In the genomic region with DNA sequence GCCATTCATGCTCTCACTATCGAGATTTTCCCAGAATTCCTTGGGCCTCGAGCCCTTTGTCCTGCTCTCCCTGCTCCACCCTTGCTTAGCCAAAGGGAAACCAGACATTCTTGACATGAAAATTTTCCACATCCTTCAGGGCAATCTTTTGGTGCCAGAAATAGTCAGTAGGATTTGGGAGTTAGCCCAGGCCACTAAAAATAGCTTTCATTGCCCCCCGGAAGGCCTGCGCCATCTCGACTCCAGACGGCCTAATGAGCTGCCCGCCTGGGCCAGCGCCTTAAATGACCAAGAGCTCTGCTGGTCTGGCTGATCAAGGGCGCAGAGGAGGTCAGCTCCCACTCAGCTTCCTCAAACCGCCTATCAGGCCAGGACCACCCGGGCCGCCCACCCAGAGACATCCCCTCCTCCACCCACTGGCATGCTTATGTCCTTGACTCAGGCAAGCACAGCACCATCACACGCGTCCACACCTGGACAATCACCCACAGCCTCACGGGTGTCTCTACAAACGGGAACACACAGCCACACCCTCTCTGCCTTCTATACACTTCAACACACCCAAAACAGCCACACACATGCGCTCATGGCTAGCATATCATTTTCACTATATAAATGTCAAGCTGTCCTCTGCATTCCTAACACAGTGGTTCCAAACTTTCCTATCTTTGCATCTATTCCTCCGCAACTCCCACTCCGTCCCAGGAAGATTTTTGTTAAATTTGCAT, we compare ENCODE assay signal across 11 cellular contexts. TPM values are rescaled to one million over a fixed set of nuclear protein-coding genes. Genes with fewer than 3 reads are reported as not detected.
A peak's percentile ranks its signal among the peaks of the same experiment; 100 is the strongest.
DNase-seq lines count a peak whose midpoint lies in the region; ATAC-seq, FAIRE-seq and TF ChIP-seq lines count a peak whose summit lies in the region.
"Had no signal": no experiment of that assay in that cellular context is flagged by ENCODE, and none has a peak within 500 bp of the region (broad histone marks: within the 10 kb centered on the region; RNA-seq: fewer than 3 reads in every experiment).

No MANE protein-coding gene starts in this region.

- H3K9me3 ChIP-seq in ascending aorta = no peaks in the 10 kb centered on the region
- no peaks in the 10 kb centered on the region for H3K9me3 ChIP-seq in mucosa of rectum (ENCODE audit: control insufficient read depth in 2 of 2, low read length in 2 of 2)
- H3K9me3 ChIP-seq in thoracic aorta = no peaks in the 10 kb centered on the region

- H3K36me3 ChIP-seq in ascending aorta = no peaks in the 10 kb centered on the region
- no peaks in the 10 kb centered on the region for H3K36me3 ChIP-seq in mucosa of rectum (ENCODE audit: control insufficient read depth in 2 of 2, insufficient read depth in 2 of 2, low read length in 2 of 2)
- H3K36me3 ChIP-seq in thoracic aorta = no peaks in the 10 kb centered on the region

- DNase-seq in ascending aorta (ENCODE audit: low spot score in 2 of 2) (peak in 1 of 2 donors; percentile 92), fibroblast of the aortic adventitia (ENCODE audit: low read depth) (peak; percentile 52), thoracic aorta (ENCODE audit: low spot score) (no peak), GM19239 (ENCODE audit: insufficient read length, low spot score) (no peak), cerebellar nuclear complex (lab: John Stamatoyannopoulos, UW) (no peak)
- DNase-seq: activated naive CD8-positive, alpha-beta T cell treated with anti-CD3 and anti-CD28 coated beads, Interleukin-2, amount 50 U/mL, for 24 hours; NCI-H2171; PC-9 had no signal

- no peak overlapping the region for H3K4me3 Mint-ChIP-seq in activated T-helper 17 cell treated with anti-CD3 and anti-CD28 coated beads, Interleukin-2, amount 50 U/mL, for 72 hours
- H3K4me3 Mint-ChIP-seq: activated naive CD8-positive, alpha-beta T cell treated with anti-CD3 and anti-CD28 coated beads, Interleukin-2, amount 50 U/mL, for 24 hours had no signal

- no peaks in the 10 kb centered on the region for H3K27me3 ChIP-seq in ascending aorta
- H3K27me3 ChIP-seq in mucosa of rectum (ENCODE audit: control insufficient read depth in 2 of 2, insufficient read depth in 2 of 2, low read length in 2 of 2) = no peaks in the 10 kb centered on the region
- H3K27me3 ChIP-seq in thoracic aorta (replicated peaks; ENCODE audit: insufficient read depth) = no peaks in the 10 kb centered on the region

- TF ChIP-seq CTCF in ascending aorta (IDR thresholded peaks at IDR 0.05) (no peak), fibroblast of the aortic adventitia (IDR thresholded peaks at IDR 0.05; ENCODE audit: insufficient read depth, low read length) (no peak), thoracic aorta (IDR thresholded peaks at IDR 0.05) (no peak)

- H3K27ac ChIP-seq in ascending aorta (peak overlapping the region; percentile 81 to 97), mucosa of rectum (ENCODE audit: low read depth in 2 of 2, low read length in 2 of 2) (peak overlapping the region; percentile 38 to 65), thoracic aorta (peak overlapping the region; percentile 98 to 99)
- H3K27ac ChIP-seq: PC-9 had no signal

- H3K4me3 ChIP-seq in ascending aorta = no peak overlapping the region
- no peak overlapping the region for H3K4me3 ChIP-seq in fibroblast of the aortic adventitia (ENCODE audit: low read depth, low read length)
- H3K4me3 ChIP-seq in mucosa of rectum (ENCODE audit: low read length in 2 of 2) = no peak overlapping the region
- peak overlapping the region; percentile 10 for H3K4me3 ChIP-seq in thoracic aorta
- H3K4me3 ChIP-seq: PC-9 had no signal

- H3K36me3 Mint-ChIP-seq in activated T-helper 17 cell treated with anti-CD3 and anti-CD28 coated beads, Interleukin-2, amount 50 U/mL, for 72 hours (ENCODE audit: low read depth) = no peaks in the 10 kb centered on the region

- no peaks in the 10 kb centered on the region for H3K27me3 Mint-ChIP-seq in activated T-helper 17 cell treated with anti-CD3 and anti-CD28 coated beads, Interleukin-2, amount 50 U/mL, for 72 hours
- H3K27me3 Mint-ChIP-seq: activated naive CD8-positive, alpha-beta T cell treated with anti-CD3 and anti-CD28 coated beads, Interleukin-2, amount 50 U/mL, for 24 hours had no signal

- FAIRE-seq in GM19239 (lab: Jason Lieb, UNC) = no peak

- intact Hi-C loops in ascending aorta (cut with DNase I) = loop anchor here (1.0 to 2.0 kb wide), 2 partner anchors 15 to 27 kb away; no protein-coding TSS in a partner anchor

- no peak overlapping the region for H3K27ac Mint-ChIP-seq in activated T-helper 17 cell treated with anti-CD3 and anti-CD28 coated beads, Interleukin-2, amount 50 U/mL, for 72 hours
- H3K27ac Mint-ChIP-seq: activated naive CD8-positive, alpha-beta T cell treated with anti-CD3 and anti-CD28 coated beads, Interleukin-2, amount 50 U/mL, for 24 hours had no signal

- ATAC-seq in thoracic aorta (ENCODE audit: insufficient number of reproducible peaks, low FRiP score, low read depth) (peak; percentile 75), GM19023 (IDR thresholded peaks at IDR 0.05; ENCODE audit: unreplicated experiment) (no peak)
- no peak for ATAC-seq in activated T-helper 17 cell treated with anti-CD3 and anti-CD28 coated beads, Interleukin-2, amount 50 U/mL, for 72 hours (replicated peaks)
- ATAC-seq: activated naive CD8-positive, alpha-beta T cell treated with anti-CD3 and anti-CD28 coated beads, Interleukin-2, amount 50 U/mL, for 24 hours had no signal

- H3K4me1 Mint-ChIP-seq in activated T-helper 17 cell treated with anti-CD3 and anti-CD28 coated beads, Interleukin-2, amount 50 U/mL, for 72 hours = no peaks in the 10 kb centered on the region

- H3K4me1 ChIP-seq in ascending aorta (peaks cover 16 to 39% of the 10 kb centered on the region in 2 donors), mucosa of rectum (ENCODE audit: control insufficient read depth in 2 of 2, insufficient read depth in 2 of 2, low read length in 2 of 2) (peaks cover 3 to 12% of the 10 kb centered on the region in 2 donors), thoracic aorta (ENCODE audit: control insufficient read depth in 1 of 2, low read depth in 2 of 2) (peaks cover 23 to 61% of the 10 kb centered on the region in 2 donors)

- H3K9ac ChIP-seq in mucosa of rectum (ENCODE audit: low read depth in 1 of 2, low read length in 2 of 2) = peak overlapping the region in 1 of 2 donors; percentile 54

- no peaks in the 10 kb centered on the region for H3K9me3 Mint-ChIP-seq in activated T-helper 17 cell treated with anti-CD3 and anti-CD28 coated beads, Interleukin-2, amount 50 U/mL, for 72 hours

RNA-seq across cellular contexts. Expression of a gene that starts 20.9 kb away (rescaled TPM):
- total RNA-seq in ascending aorta = 3,919 TPM
- total RNA-seq in fibroblast of the aortic adventitia (ENCODE audit: low replicate concordance) = 22.2 and 44.1 TPM in 2 replicates
- total RNA-seq in thoracic aorta = 1,000 to 10,000 TPM in 1 of 2 donors, 100 to 1,000 TPM in 1; 813 to 3,699 TPM
- 10 to 100 TPM; 18.3 to 24.6 TPM for total RNA-seq in activated T-helper 17 cell treated with anti-CD3 and anti-CD28 coated beads, Interleukin-2, amount 50 U/mL, for 72 hours

Comparison
In these comparisons a context has a peak if more than half of its experiments do, and no peak if none do; other contexts are left out.
1. RNA of a gene that starts 20.9 kb away (total RNA-seq): 3,919 TPM in ascending aorta (single experiment) and 813 to 3,699 TPM in thoracic aorta; 22.2 to 44.1 TPM in fibroblast of the aortic adventitia and 18.3 to 24.6 TPM in activated T-helper 17 cell treated with anti-CD3 and anti-CD28 coated beads, Interleukin-2, amount 50 U/mL, for 72 hours; every median in the first group is over 10 times any median in the second.
2. Peak in every context shown above with its lines, with median percentiles within 50 percentile points of each other: H3K27ac ChIP-seq.